ENCODE assay signal across 19 cellular contexts in the genomic region with DNA sequence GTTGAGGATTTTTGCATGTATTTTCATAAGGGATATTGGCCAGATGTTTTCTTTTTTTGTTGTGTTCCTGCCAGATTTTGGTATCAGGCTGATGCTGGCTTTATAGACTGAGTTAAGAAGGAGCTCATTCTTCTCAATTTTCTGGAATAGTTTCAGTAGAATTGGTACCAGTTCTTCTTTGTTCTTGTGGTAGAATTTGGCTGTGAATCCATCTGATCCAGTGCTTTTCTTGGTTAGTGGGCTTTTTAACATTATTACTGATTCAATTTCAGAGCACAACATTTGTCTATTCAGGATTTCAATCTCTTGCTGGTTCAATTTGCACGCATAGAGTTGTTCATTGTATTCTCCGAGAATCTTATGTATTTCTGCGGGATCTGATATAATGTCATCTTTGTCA.
"Had no signal": no experiment of that assay in that cellular context is flagged by ENCODE, and none has a peak within 500 bp of the region (broad histone marks: within the 10 kb centered on the region; RNA-seq: fewer than 3 reads in every experiment).

No MANE protein-coding gene starts in this region.

- DNase-seq: IMR-90, Kasumi-1, KG1, MV-4-11, NCI-H1048, NCI-H1105, NCI-H1417, NCI-H1436 treated with DMSO at 0.1 percent for 48 hours, NCI-H1694 treated with DMSO at 0.1 percent for 48 hours, NCI-H1930, NCI-H2081, NCI-H2107, NCI-H2227 treated with DMSO at 0.1 percent for 48 hours, NCI-H510A, NCI-H524 treated with DMSO at 0.1 percent for 48 hours, NCI-H69, NCI-H774, SK-N-SH had no signal

- H3K27ac ChIP-seq: RWPE1 had no signal

- H3K9me3 ChIP-seq: SK-N-SH had no signal
